ENCODE assay signal across 8 cellular contexts in the genomic region with DNA sequence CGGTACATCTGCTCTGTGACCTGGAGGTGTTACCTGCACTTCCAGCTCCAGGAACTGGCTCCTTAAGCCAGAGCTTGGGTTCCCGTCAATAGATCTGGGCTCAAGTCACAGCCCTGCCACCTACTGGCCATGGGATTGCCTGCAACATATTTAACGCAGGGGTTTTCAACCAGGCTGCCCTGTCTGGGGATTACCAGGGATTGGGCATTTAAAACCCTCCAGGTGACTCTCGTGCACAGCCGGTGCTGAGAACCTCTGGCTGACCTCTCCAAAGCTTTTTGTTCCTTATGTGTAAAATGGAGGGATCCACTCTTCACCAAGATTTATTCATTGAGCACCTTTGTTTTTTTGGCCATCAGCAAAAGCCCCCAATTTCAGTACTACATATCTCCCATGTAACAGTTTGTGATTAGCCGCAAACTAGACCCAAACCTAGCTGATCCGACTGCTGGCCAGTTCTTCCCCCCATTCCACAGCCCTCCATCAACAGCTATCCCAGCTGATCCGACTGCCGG.
DNase-seq lines count a peak whose midpoint lies in the region; ATAC-seq and TF ChIP-seq lines count a peak whose summit lies in the region.

No MANE protein-coding gene starts in this region.

- intact Hi-C loops in testis (cut with DNase I; ENCODE audit: low total_unique reads): loop anchor here (10.0 kb wide), 1 partner anchor 69 kb away; no protein-coding TSS in a partner anchor

- DNase-seq in EL: peak; percentile 70
- DNase-seq in LHCN-M2 (ENCODE audit: low read depth): peak; percentile 55
- peak; percentile 89 for DNase-seq in RWPE1 (ENCODE audit: low spot score)
- peak; percentile 59 for DNase-seq in activated effector memory CD4-positive, alpha-beta T cell treated with Interleukin-2 at 50 U/mL for 16 hours
- peak; percentile 52 for DNase-seq in foreskin melanocyte
- peak; percentile 70 for DNase-seq in omental fat pad (ENCODE audit: low spot score)
- peak; percentile 88 for DNase-seq in testis

- H3K4me1 ChIP-seq in testis: no peaks in the 10 kb centered on the region

- ATAC-seq in GM21723 (IDR thresholded peaks at IDR 0.05; ENCODE audit: unreplicated experiment): peak; percentile 96
- peak; percentile 91 for ATAC-seq in omental fat pad (ENCODE audit: low FRiP score)

- no peaks in the 10 kb centered on the region for H3K27me3 ChIP-seq in testis

- no peak overlapping the region for H3K4me3 ChIP-seq in testis

- no peak for TF ChIP-seq POLR2A in testis (IDR thresholded peaks at IDR 0.05)

- CTCF ChIA-PET in RWPE1 (lab: Yijun Ruan, JAX): interaction anchor here (0.5 to 2.5 kb wide), 16 partner anchors 22 to 1080 kb away, joined by 3 to 16 read pairs (median 3); no protein-coding TSS in a partner anchor

- H3K27ac ChIP-seq in RWPE1 (no peak overlapping the region), testis (no peak overlapping the region)

- no peaks in the 10 kb centered on the region for H3K36me3 ChIP-seq in testis (ENCODE audit: low read depth, missing control alignments)

- H3K9me3 ChIP-seq in testis: no peaks in the 10 kb centered on the region

- peak; percentile 90 for TF ChIP-seq CTCF in RWPE1 (conservative IDR thresholded peaks at IDR 0.05; ENCODE audit: low read depth)
- peak in 1 of 3 donors; percentile 62 for TF ChIP-seq CTCF in omental fat pad (IDR thresholded peaks at IDR 0.05)
- peak; percentile 75 to 87 (median 85) for TF ChIP-seq CTCF in testis (IDR thresholded peaks at IDR 0.05)

- WGBS in testis, 2 donors: 46% methylated on average over 9 of the region's 9 CpGs

- POLR2A ChIA-PET in RWPE1 (lab: Yijun Ruan, JAX; ENCODE audit: low non-redundant PET): interaction anchor here (0.6 kb wide), 1 partner anchor 71 kb away, joined by 3 read pairs; no protein-coding TSS in a partner anchor
